Comparison of ENCODE assay signal across 8 cellular contexts in the genomic region with DNA sequence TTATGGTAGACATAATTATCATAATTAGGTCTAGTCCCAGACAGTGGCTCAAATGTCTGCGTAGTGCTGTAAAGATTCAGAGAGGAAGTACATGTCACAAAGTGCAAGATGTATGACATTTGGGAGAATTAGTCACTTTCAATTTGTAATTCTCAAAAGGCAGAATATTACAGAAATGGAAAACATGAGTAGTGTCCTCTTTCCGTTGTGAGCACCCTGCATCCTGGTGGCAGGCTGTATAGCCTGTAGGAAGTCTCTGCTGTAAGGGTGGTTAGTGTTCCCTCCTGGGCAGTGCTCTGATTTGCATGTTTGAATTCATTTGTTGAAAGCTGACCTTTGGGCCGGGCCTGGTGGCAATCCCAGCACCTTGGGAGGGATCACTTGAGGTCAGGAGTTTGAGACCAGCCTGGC. TPM values are rescaled to one million over a fixed set of nuclear protein-coding genes. Genes with fewer than 3 reads are reported as not detected.
DNase-seq lines count a peak whose midpoint lies in the region; ATAC-seq and TF ChIP-seq lines count a peak whose summit lies in the region.

No MANE protein-coding gene starts in this region.

- H3K36me3 Mint-ChIP-seq in activated CD4-positive, alpha-beta T cell treated with anti-CD3 and anti-CD28 coated beads, Interleukin-2, amount 10 ng/mL, durations not matched to agents 24 days and 14 days (ENCODE audit: low read depth) = no peaks in the 10 kb centered on the region
- no peaks in the 10 kb centered on the region for H3K36me3 Mint-ChIP-seq in activated CD4-positive, alpha-beta T cell treated with anti-CD3 and anti-CD28 coated beads, Interleukin-2, amount 10 ng/mL, durations not matched to agents 7 days and 5 days (ENCODE audit: low read depth)
- H3K36me3 Mint-ChIP-seq in osteocyte (ENCODE audit: unreplicated experiment) = peaks cover 29% of the 10 kb centered on the region

- TF ChIP-seq CTCF in osteocyte (IDR thresholded peaks at IDR 0.05) (no peak), colonic mucosa (IDR thresholded peaks at IDR 0.05) (no peak)

- no peak overlapping the region for H3K9ac ChIP-seq in colonic mucosa (ENCODE audit: low read depth in 2 of 2, low read length in 2 of 2)

- intact Hi-C loops in activated CD4-positive, alpha-beta T cell treated with anti-CD3 and anti-CD28 coated beads, Interleukin-2, amount 10 ng/mL, durations not matched to agents 24 days and 14 days (cut with micrococcal nuclease) = loop anchor here (2.0 kb wide), 1 partner anchor 16 kb away; a partner anchor contains a TSS
- intact Hi-C loops in colonic mucosa (cut with DNase I) = no loop called here

- no peak for DNase-seq in activated CD4-positive, alpha-beta T cell treated with anti-CD3 and anti-CD28 coated beads, Interleukin-2, amount 10 ng/mL, durations not matched to agents 24 days and 14 days
- no peak for DNase-seq in activated CD4-positive, alpha-beta T cell treated with anti-CD3 and anti-CD28 coated beads, Interleukin-2, amount 10 ng/mL, durations not matched to agents 7 days and 5 days
- DNase-seq in NOMO-1 (lab: John Stamatoyannopoulos, UW; ENCODE audit: unreplicated experiment in 2 of 2) = peak; percentile 82 to 100
- no peak for DNase-seq in osteocyte (ENCODE audit: extremely low spot score, unreplicated experiment)
- no peak for DNase-seq in colonic mucosa
- no peak for DNase-seq in NCI-H2227 (lab: John Stamatoyannopoulos, UW; ENCODE audit: unreplicated experiment)
- DNase-seq in NK-92 (lab: John Stamatoyannopoulos, UW; ENCODE audit: unreplicated experiment) = no peak

- CTCF ChIA-PET in activated CD4-positive, alpha-beta T cell treated with anti-CD3 and anti-CD28 coated beads, Interleukin-2, amount 10 ng/mL, durations not matched to agents 7 days and 5 days (lab: Charles Lee) = no interaction called here

- H3K9me3 Mint-ChIP-seq in activated CD4-positive, alpha-beta T cell treated with anti-CD3 and anti-CD28 coated beads, Interleukin-2, amount 10 ng/mL, durations not matched to agents 24 days and 14 days = peaks cover 11% of the 10 kb centered on the region
- H3K9me3 Mint-ChIP-seq in activated CD4-positive, alpha-beta T cell treated with anti-CD3 and anti-CD28 coated beads, Interleukin-2, amount 10 ng/mL, durations not matched to agents 7 days and 5 days = no peaks in the 10 kb centered on the region
- no peaks in the 10 kb centered on the region for H3K9me3 Mint-ChIP-seq in osteocyte (ENCODE audit: unreplicated experiment)

- no peaks in the 10 kb centered on the region for H3K36me3 ChIP-seq in colonic mucosa

- H3K4me1 ChIP-seq in colonic mucosa = no peaks in the 10 kb centered on the region

- H3K27me3 Mint-ChIP-seq in activated CD4-positive, alpha-beta T cell treated with anti-CD3 and anti-CD28 coated beads, Interleukin-2, amount 10 ng/mL, durations not matched to agents 24 days and 14 days = no peaks in the 10 kb centered on the region
- peaks cover 2% of the 10 kb centered on the region for H3K27me3 Mint-ChIP-seq in activated CD4-positive, alpha-beta T cell treated with anti-CD3 and anti-CD28 coated beads, Interleukin-2, amount 10 ng/mL, durations not matched to agents 7 days and 5 days
- H3K27me3 Mint-ChIP-seq in osteocyte (ENCODE audit: unreplicated experiment) = no peaks in the 10 kb centered on the region

- no peak overlapping the region for H3K4me3 ChIP-seq in colonic mucosa

- peak overlapping the region; percentile 86 for H3K27ac Mint-ChIP-seq in activated CD4-positive, alpha-beta T cell treated with anti-CD3 and anti-CD28 coated beads, Interleukin-2, amount 10 ng/mL, durations not matched to agents 24 days and 14 days
- H3K27ac Mint-ChIP-seq in activated CD4-positive, alpha-beta T cell treated with anti-CD3 and anti-CD28 coated beads, Interleukin-2, amount 10 ng/mL, durations not matched to agents 7 days and 5 days = no peak overlapping the region
- H3K27ac Mint-ChIP-seq in osteocyte (ENCODE audit: unreplicated experiment) = peak overlapping the region; percentile 53

- no peak overlapping the region for H3K27ac ChIP-seq in colonic mucosa

- peak; percentile 93 for ATAC-seq in HG02623 (IDR thresholded peaks at IDR 0.05; ENCODE audit: unreplicated experiment)

- no peaks in the 10 kb centered on the region for H3K9me3 ChIP-seq in colonic mucosa

- H3K4me3 Mint-ChIP-seq in activated CD4-positive, alpha-beta T cell treated with anti-CD3 and anti-CD28 coated beads, Interleukin-2, amount 10 ng/mL, durations not matched to agents 24 days and 14 days = peak overlapping the region; percentile 50
- no peak overlapping the region for H3K4me3 Mint-ChIP-seq in activated CD4-positive, alpha-beta T cell treated with anti-CD3 and anti-CD28 coated beads, Interleukin-2, amount 10 ng/mL, durations not matched to agents 7 days and 5 days
- H3K4me3 Mint-ChIP-seq in osteocyte (ENCODE audit: unreplicated experiment) = no peak overlapping the region

- H3K4me1 Mint-ChIP-seq in activated CD4-positive, alpha-beta T cell treated with anti-CD3 and anti-CD28 coated beads, Interleukin-2, amount 10 ng/mL, durations not matched to agents 24 days and 14 days = peaks cover 14% of the 10 kb centered on the region
- no peaks in the 10 kb centered on the region for H3K4me1 Mint-ChIP-seq in activated CD4-positive, alpha-beta T cell treated with anti-CD3 and anti-CD28 coated beads, Interleukin-2, amount 10 ng/mL, durations not matched to agents 7 days and 5 days
- peaks cover 23% of the 10 kb centered on the region for H3K4me1 Mint-ChIP-seq in osteocyte (ENCODE audit: unreplicated experiment)

- no peaks in the 10 kb centered on the region for H3K27me3 ChIP-seq in colonic mucosa

- POLR2A ChIA-PET in activated CD4-positive, alpha-beta T cell treated with anti-CD3 and anti-CD28 coated beads, Interleukin-2, amount 10 ng/mL, durations not matched to agents 7 days and 5 days (lab: Charles Lee) = no interaction called here

RNA-seq across cellular contexts. Expression of a gene that starts 17.0 kb away (rescaled TPM):
- 1.9 and 2.0 TPM in 2 replicates for total RNA-seq in activated CD4-positive, alpha-beta T cell treated with anti-CD3 and anti-CD28 coated beads, Interleukin-2, amount 10 ng/mL, durations not matched to agents 24 days and 14 days
- not detected for total RNA-seq in activated CD4-positive, alpha-beta T cell treated with anti-CD3 and anti-CD28 coated beads, Interleukin-2, amount 10 ng/mL, durations not matched to agents 7 days and 5 days
- total RNA-seq in osteocyte = 117 and 131 TPM in 2 replicates
- total RNA-seq in colonic mucosa = 1 to 10 TPM; 1.9 to 4.9 TPM

Comparison
In these comparisons a context has a peak if more than half of its experiments do, and no peak if none do; other contexts are left out.
1. DNase-seq: peak in NOMO-1 (2 of 2); none in activated CD4-positive, alpha-beta T cell treated with anti-CD3 and anti-CD28 coated beads, Interleukin-2, amount 10 ng/mL, durations not matched to agents 24 days and 14 days (single experiment), activated CD4-positive, alpha-beta T cell treated with anti-CD3 and anti-CD28 coated beads, Interleukin-2, amount 10 ng/mL, durations not matched to agents 7 days and 5 days (single experiment), osteocyte (single experiment), colonic mucosa (single experiment), NCI-H2227 (single experiment) and NK-92 (single experiment).
2. RNA of a gene that starts 17.0 kb away (total RNA-seq): 117 to 131 TPM in osteocyte; 1.9 to 4.9 TPM in colonic mucosa, 1.9 to 2.0 TPM in activated CD4-positive, alpha-beta T cell treated with anti-CD3 and anti-CD28 coated beads, Interleukin-2, amount 10 ng/mL, durations not matched to agents 24 days and 14 days and not detected in activated CD4-positive, alpha-beta T cell treated with anti-CD3 and anti-CD28 coated beads, Interleukin-2, amount 10 ng/mL, durations not matched to agents 7 days and 5 days; every median in the first group is over 10 times any median in the second.